22 cellular contexts compared by ENCODE assay signal in the genomic region with DNA sequence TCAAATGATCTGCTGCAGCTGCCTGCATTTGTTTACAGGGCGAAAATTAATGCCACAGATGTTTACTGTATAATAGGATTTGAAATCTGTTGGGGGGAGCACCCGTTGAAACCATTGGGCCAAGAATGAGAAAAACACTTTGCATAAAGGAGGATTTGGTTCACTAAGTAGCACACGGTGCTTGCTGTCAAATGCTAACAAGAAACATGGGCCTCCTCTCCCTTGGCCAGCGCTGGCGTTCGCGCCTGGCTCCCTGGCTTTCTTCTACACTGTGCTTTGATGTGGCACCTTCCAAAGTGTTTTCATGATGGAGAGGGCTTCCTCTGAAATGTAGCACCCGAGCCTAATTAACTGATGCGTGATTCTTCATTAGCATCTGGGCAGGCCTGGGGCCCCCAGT.
DNase-seq lines count a peak whose midpoint lies in the region; FAIRE-seq and TF ChIP-seq lines count a peak whose summit lies in the region.
"Had no signal": no experiment of that assay in that cellular context is flagged by ENCODE, and none has a peak within 500 bp of the region (broad histone marks: within the 10 kb centered on the region; RNA-seq: fewer than 3 reads in every experiment).

No MANE protein-coding gene starts in this region.

- no peaks in the 10 kb centered on the region for H3K9me3 ChIP-seq in BLaER1
- no peaks in the 10 kb centered on the region for H3K9me3 ChIP-seq in BLaER1 treated with 17β-estradiol and CSF1 and Interleukin-3, amounts not matched to agents 10 nM and 100 nM (replicated peaks in 1 of 11)

- CTCF ChIA-PET in HEK293T (lab: Yijun Ruan, JAX) = no interaction called here

- no peak overlapping the region for H3K4me3 ChIP-seq in BLaER1
- no peak overlapping the region; a peak in 1 of 20 replicates for H3K4me3 ChIP-seq in BLaER1 treated with 17β-estradiol and CSF1 and Interleukin-3, amounts not matched to agents 10 nM and 100 nM
- H3K4me3 ChIP-seq: GM12878, GM23248 had no signal

- FAIRE-seq in D721Med (lab: Jason Lieb, UNC) = no peak
- FAIRE-seq: GM12878, GM19239, H1 had no signal

- no peak for TF ChIP-seq CTCF in D721Med (IDR thresholded peaks at IDR 0.05; ENCODE audit: insufficient read depth, missing control alignments)

- no peak overlapping the region for H3K9ac ChIP-seq in BLaER1
- peak overlapping the region in 2 of 11 experiments; percentile 17 to 26; a peak in 2 of 22 replicates for H3K9ac ChIP-seq in BLaER1 treated with 17β-estradiol and CSF1 and Interleukin-3, amounts not matched to agents 10 nM and 100 nM
- H3K9ac ChIP-seq: GM23248 had no signal

- peak; percentile 40 for DNase-seq in D721Med (ENCODE audit: insufficient read length, low spot score)
- peak; percentile 7 for DNase-seq in SHP77 treated with DMSO at 0.1 percent for 48 hours (lab: John Stamatoyannopoulos, UW)
- no peak for DNase-seq in iPS-NIHi7 (ENCODE audit: extremely low spot score)
- no peak for DNase-seq in cerebellum (ENCODE audit: low spot score)
- no peak for DNase-seq in HEK293T (ENCODE audit: extremely low spot score)
- no peak for DNase-seq in HUDEP-2 (lab: John Stamatoyannopoulos, UW; ENCODE audit: unreplicated experiment in 76 of 76)
- DNase-seq: Calu3; CD4-positive, alpha-beta T cell; CD8-positive, alpha-beta memory T cell; COR-L47; DMS 273 treated with DMSO at 0.1 percent for 48 hours; DMS79; EL; GDM1; GM23248; H7; HCEC 1CT had no signal

- peak overlapping the region; percentile 83 for H3K4me2 ChIP-seq in BLaER1
- H3K4me2 ChIP-seq in BLaER1 treated with 17β-estradiol and CSF1 and Interleukin-3, amounts not matched to agents 10 nM and 100 nM = peak overlapping the region; percentile 45 to 90 (median 79)

- no peaks in the 10 kb centered on the region for H3K27me3 ChIP-seq in BLaER1
- H3K27me3 ChIP-seq in BLaER1 treated with 17β-estradiol and CSF1 and Interleukin-3, amounts not matched to agents 10 nM and 100 nM = peaks cover 0 to 37% (median 0%) of the 10 kb centered on the region in 11 experiments; a peak in 11 of 22 replicates

- no peaks in the 10 kb centered on the region for H3K36me3 ChIP-seq in BLaER1
- H3K36me3 ChIP-seq in BLaER1 treated with 17β-estradiol and CSF1 and Interleukin-3, amounts not matched to agents 10 nM and 100 nM = no peaks in the 10 kb centered on the region

- POLR2A ChIA-PET in HEK293T (lab: Yijun Ruan, JAX) = no interaction called here

- H3K27ac ChIP-seq in BLaER1 = no peak overlapping the region
- no peak overlapping the region for H3K27ac ChIP-seq in BLaER1 treated with 17β-estradiol and CSF1 and Interleukin-3, amounts not matched to agents 10 nM and 100 nM
- H3K27ac ChIP-seq: GM23248 had no signal

- peaks cover 55% of the 10 kb centered on the region for H3K4me1 ChIP-seq in BLaER1
- peaks cover 26 to 57% (median 52%) of the 10 kb centered on the region in 10 experiments for H3K4me1 ChIP-seq in BLaER1 treated with 17β-estradiol and CSF1 and Interleukin-3, amounts not matched to agents 10 nM and 100 nM

- no peaks in the 10 kb centered on the region for H4K20me1 ChIP-seq in BLaER1
- peaks cover 0 to 11% (median 0%) of the 10 kb centered on the region in 11 experiments; a peak in 4 of 22 replicates for H4K20me1 ChIP-seq in BLaER1 treated with 17β-estradiol and CSF1 and Interleukin-3, amounts not matched to agents 10 nM and 100 nM

TF ChIP-seq in HEK293T, 16 proteins besides CTCF, POLR2A, EP300 and RAD21:
- TF ChIP-seq L3MBTL2 (conservative IDR thresholded peaks at IDR 0.05) (no peak), ARNT (IDR thresholded peaks at IDR 0.05) (no peak)

Comparison
In these comparisons a context has a peak if more than half of its experiments do, and no peak if none do; other contexts are left out.
1. DNase-seq: peak in D721Med (single experiment) and SHP77 treated with DMSO at 0.1 percent for 48 hours (single experiment); none in iPS-NIHi7 (single experiment), cerebellum (single experiment), HEK293T (single experiment) and HUDEP-2 (0 of 76).